In genomic region chr19:49133621-49134454, GRCh38 we compare ENCODE assay signal across 8 cellular contexts.
A peak's percentile ranks its signal among the peaks of the same experiment; 100 is the strongest.
DNase-seq lines count a peak whose midpoint lies in the region; ATAC-seq and TF ChIP-seq lines count a peak whose summit lies in the region.

No MANE protein-coding gene starts in this region.

- in situ Hi-C loops in astrocyte of the spinal cord (cut with HindIII; ENCODE audit: low sequenced_read_pairs): no loop called here

- peak overlapping the region; percentile 20 for H3K4me3 ChIP-seq in astrocyte of the spinal cord (ENCODE audit: low read depth, low read length)
- peak overlapping the region; percentile 57 to 66 for H3K4me3 ChIP-seq in stomach smooth muscle (ENCODE audit: low read length in 2 of 2)

- H3K9ac ChIP-seq in stomach smooth muscle (ENCODE audit: low read length in 2 of 2): peak overlapping the region; percentile 5 to 38

- peak overlapping the region; percentile 11 for H3K27ac ChIP-seq in stomach smooth muscle (ENCODE audit: low read length)

- no peaks in the 10 kb centered on the region for H3K9me3 ChIP-seq in stomach smooth muscle (ENCODE audit: control insufficient read depth in 2 of 2, low read length in 2 of 2)

- DNase-seq in DMS 273 (lab: John Stamatoyannopoulos, UW; ENCODE audit: unreplicated experiment): peak; percentile 40
- DNase-seq in DMS 273 treated with DMSO at 0.1 percent for 48 hours (lab: John Stamatoyannopoulos, UW): no peak
- DNase-seq in astrocyte of the spinal cord (ENCODE audit: low read depth, low spot score): peak; percentile 35
- peak; percentile 92 for DNase-seq in left kidney (ENCODE audit: low read depth, low spot score)
- DNase-seq in hippocampal formation (lab: John Stamatoyannopoulos, UW): no peak

- no peaks in the 10 kb centered on the region for H3K27me3 ChIP-seq in stomach smooth muscle (ENCODE audit: control insufficient read depth in 1 of 2, insufficient read depth in 2 of 2, low read length in 2 of 2)

- H3K4me1 ChIP-seq in stomach smooth muscle (ENCODE audit: control insufficient read depth, insufficient read depth, low read length): peaks cover 22% of the 10 kb centered on the region

- ATAC-seq in HG02885 (IDR thresholded peaks at IDR 0.05; ENCODE audit: poor library complexity, unreplicated experiment) (no peak), GM19452 (IDR thresholded peaks at IDR 0.05; ENCODE audit: unreplicated experiment) (no peak)

- TF ChIP-seq CTCF in astrocyte of the spinal cord (IDR thresholded peaks at IDR 0.05; ENCODE audit: low read depth, low read length): peak; percentile 17

- H3K36me3 ChIP-seq in stomach smooth muscle (ENCODE audit: control insufficient read depth in 2 of 2, insufficient read depth in 2 of 2, low read length in 2 of 2): no peaks in the 10 kb centered on the region

Comparison
In these comparisons a context has a peak if more than half of its experiments do, and no peak if none do; other contexts are left out.
1. DNase-seq: peak in DMS 273 (single experiment), astrocyte of the spinal cord (single experiment) and left kidney (single experiment); none in DMS 273 treated with DMSO at 0.1 percent for 48 hours (single experiment) and hippocampal formation (0 of 2).